30 cellular contexts compared by ENCODE assay signal in genomic region chr3:150828997-150829396, GRCh38.
"Had no signal": no experiment of that assay in that cellular context is flagged by ENCODE, and none has a peak within 500 bp of the region (broad histone marks: within the 10 kb centered on the region; RNA-seq: fewer than 3 reads in every experiment).

No MANE protein-coding gene starts in this region.

- H3K9me3 ChIP-seq: gastroesophageal sphincter, heart left ventricle, left lung, testis, tibial nerve, upper lobe of left lung had no signal

- H3K79me2 ChIP-seq: hepatocyte, parathyroid adenoma had no signal

- H3K27ac Mint-ChIP-seq: naive thymus-derived CD4-positive, alpha-beta T cell; neural progenitor cell; progenitor cell of endocrine pancreas had no signal

- FAIRE-seq: colon, kidney, urothelium cell line had no signal

- DNase-seq: dorsolateral prefrontal cortex; effector CD4-positive, alpha-beta T cell; foreskin keratinocyte; heart left ventricle; kidney; left lung; mesenchymal stem cell; midbrain; naive thymus-derived CD4-positive, alpha-beta T cell; stimulated activated CD4-positive, alpha-beta T cell treated with anti-CD3 and anti-CD28 coated beads, Interleukin-12 subunit alpha, Interleukin-12 subunit beta, amount 100 ng/mL, for 4 hours; stimulated activated CD4-positive, alpha-beta T cell treated with anti-CD3 and anti-CD28 coated beads, Interleukin-1b, Interleukin-23, amount 100 ng/mL, for 48 hours; stimulated activated CD4-positive, alpha-beta T cell treated with anti-CD3 and anti-CD28 coated beads, Interleukin-4, amount 100 ng/mL, for 1 hour; stimulated activated CD8-positive, alpha-beta memory T cell treated with anti-CD3 and anti-CD28 coated beads, Interleukin-4, amount 100 ng/mL, for 48 hours; stimulated activated naive CD8-positive, alpha-beta T cell treated with anti-CD3 and anti-CD28 coated beads, Interleukin-15, Interleukin-2, amounts not matched to agents 100 U/mL and 50 U/mL, for 24 hours; substantia nigra; testis; upper lobe of left lung had no signal

- H3K9ac ChIP-seq: neural progenitor cell, parathyroid adenoma had no signal

- H3K4me2 ChIP-seq: hepatocyte, neural progenitor cell, smooth muscle cell had no signal

- H3K4me3 Mint-ChIP-seq: naive thymus-derived CD4-positive, alpha-beta T cell; nephron; neural progenitor cell had no signal

- H3K4me1 ChIP-seq: foreskin keratinocyte, gastroesophageal sphincter, heart left ventricle, left lung, neural progenitor cell, parathyroid adenoma, tibial nerve, upper lobe of left lung had no signal

- H3K4me1 Mint-ChIP-seq: naive thymus-derived CD4-positive, alpha-beta T cell had no signal

- H3K27ac ChIP-seq: dorsolateral prefrontal cortex, epithelial cell of prostate, foreskin keratinocyte, gastroesophageal sphincter, heart left ventricle, hepatocyte, left lung, neural progenitor cell, parathyroid adenoma, testis, tibial nerve, upper lobe of left lung had no signal

- ATAC-seq: esophagus mucosa; foreskin keratinocyte; gastroesophageal sphincter; heart left ventricle; left lung; naive thymus-derived CD4-positive, alpha-beta T cell; sciatic nerve; stimulated activated naive CD8-positive, alpha-beta T cell treated with anti-CD3 and anti-CD28 coated beads, Interleukin-15, Interleukin-2, amounts not matched to agents 100 U/mL and 50 U/mL, for 24 hours had no signal

- H2AFZ ChIP-seq: hepatocyte, neural progenitor cell had no signal

- H3K36me3 ChIP-seq: gastroesophageal sphincter, heart left ventricle, left lung, neural progenitor cell, tibial nerve, upper lobe of left lung had no signal

- H3K36me3 Mint-ChIP-seq: naive thymus-derived CD4-positive, alpha-beta T cell; neural progenitor cell had no signal

- H3K27me3 ChIP-seq: hepatocyte, left lung, neural progenitor cell, testis, tibial nerve, upper lobe of left lung had no signal

- H3K4me3 ChIP-seq: dorsolateral prefrontal cortex, gastroesophageal sphincter, heart left ventricle, hepatocyte, left lung, neural progenitor cell, smooth muscle cell, testis, tibial nerve, upper lobe of left lung had no signal

- H3K9me3 Mint-ChIP-seq: naive thymus-derived CD4-positive, alpha-beta T cell; nephron; neural progenitor cell had no signal
